15 cellular contexts compared by ENCODE assay signal in genomic region chr19:23992348-23992747, GRCh38.
"Had no signal": no experiment of that assay in that cellular context is flagged by ENCODE, and none has a peak within 500 bp of the region (broad histone marks: within the 10 kb centered on the region; RNA-seq: fewer than 3 reads in every experiment).

No MANE protein-coding gene starts in this region.

- DNase-seq: activated CD8-positive, alpha-beta memory T cell treated with anti-CD3 and anti-CD28 coated beads, Interleukin-2, amount 10 ng/mL, durations not matched to agents 7 days and 5 days; activated naive CD4-positive, alpha-beta T cell treated with Interleukin-2 at 50 U/mL for 16 hours; anterior cingulate cortex; foreskin melanocyte; head of caudate nucleus; islet precursor cell; left lung; nephron progenitor cell; SK-N-SH; stimulated activated CD4-positive, alpha-beta T cell treated with anti-CD3 and anti-CD28 coated beads, Interleukin-4, amount 100 ng/mL, for 1 hour; stimulated activated CD8-positive, alpha-beta memory T cell treated with anti-CD3 and anti-CD28 coated beads, Interleukin-4, amount 100 ng/mL, for 48 hours; stomach; thyroid gland had no signal

- H3K36me3 ChIP-seq: left lung, stomach, thyroid gland had no signal

- H3K4me3 Mint-ChIP-seq: activated CD8-positive, alpha-beta memory T cell treated with anti-CD3 and anti-CD28 coated beads, Interleukin-2, amount 10 ng/mL, durations not matched to agents 7 days and 5 days; memory B cell; nephron progenitor cell; WTC11 had no signal

- H3K27me3 ChIP-seq: left lung, stomach, thyroid gland had no signal

- H3K27me3 Mint-ChIP-seq: activated CD8-positive, alpha-beta memory T cell treated with anti-CD3 and anti-CD28 coated beads, Interleukin-2, amount 10 ng/mL, durations not matched to agents 7 days and 5 days; memory B cell had no signal

- H3K4me1 ChIP-seq: left lung, stomach, thyroid gland had no signal

- ATAC-seq: activated CD8-positive, alpha-beta memory T cell treated with anti-CD3 and anti-CD28 coated beads, Interleukin-2, amount 10 ng/mL, durations not matched to agents 7 days and 5 days; left lung; WTC11 had no signal

- H3K4me3 ChIP-seq: left lung, stomach, thyroid gland had no signal

- H3K27ac ChIP-seq: left lung, stomach, thyroid gland had no signal

- H3K9me3 ChIP-seq: SK-N-SH, thyroid gland had no signal

- H3K27ac Mint-ChIP-seq: activated CD8-positive, alpha-beta memory T cell treated with anti-CD3 and anti-CD28 coated beads, Interleukin-2, amount 10 ng/mL, durations not matched to agents 7 days and 5 days; memory B cell; nephron progenitor cell; WTC11 had no signal

- H3K4me1 Mint-ChIP-seq: activated CD8-positive, alpha-beta memory T cell treated with anti-CD3 and anti-CD28 coated beads, Interleukin-2, amount 10 ng/mL, durations not matched to agents 7 days and 5 days; nephron progenitor cell; WTC11 had no signal

- H3K36me3 Mint-ChIP-seq: activated CD8-positive, alpha-beta memory T cell treated with anti-CD3 and anti-CD28 coated beads, Interleukin-2, amount 10 ng/mL, durations not matched to agents 7 days and 5 days had no signal
